8 cellular contexts compared by ENCODE assay signal in the genomic region with DNA sequence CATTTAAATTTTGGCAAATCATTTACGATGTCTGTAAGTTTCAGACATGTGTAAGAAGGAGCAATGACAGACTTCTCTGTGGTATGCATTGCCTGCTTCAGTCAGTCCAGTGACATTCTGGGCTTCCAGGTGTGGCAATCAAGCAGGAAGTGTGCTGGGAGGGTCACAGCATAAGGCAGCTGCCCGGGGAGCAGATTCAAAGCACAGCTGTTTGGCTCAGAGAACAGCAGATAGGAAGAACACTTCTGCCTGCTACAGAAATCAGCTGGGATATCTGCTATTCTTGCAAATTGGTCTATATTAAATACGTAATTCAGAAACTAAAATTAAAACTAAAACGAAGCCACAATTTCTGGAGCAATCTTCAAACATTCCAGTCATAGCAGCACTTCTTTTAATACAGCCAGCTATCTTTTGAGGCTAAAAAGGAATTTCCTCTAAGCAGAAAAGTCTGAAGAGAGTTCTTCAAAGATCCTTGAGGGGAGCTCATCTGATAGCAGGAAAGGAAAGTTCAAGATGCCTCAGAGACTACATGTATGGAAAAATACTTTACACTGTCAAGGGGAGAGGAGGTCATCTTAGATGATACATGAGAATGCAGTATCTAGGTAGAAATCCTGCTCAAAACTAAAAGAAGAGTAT. TPM values are rescaled to one million over a fixed set of nuclear protein-coding genes. Genes with fewer than 3 reads are reported as not detected.
DNase-seq lines count a peak whose midpoint lies in the region; ATAC-seq and TF ChIP-seq lines count a peak whose summit lies in the region.

No MANE protein-coding gene starts in this region.

- H3K36me3 ChIP-seq in lung (ENCODE audit: control insufficient read depth in 2 of 2, insufficient read depth in 2 of 2, low read length in 2 of 2) (no peaks in the 10 kb centered on the region), WERI-Rb-1 (no peaks in the 10 kb centered on the region)

- H3K4me3 ChIP-seq in lung (no peak overlapping the region), WERI-Rb-1 (ENCODE audit: low read depth, low read length) (no peak overlapping the region)

- peak overlapping the region in 1 of 2 donors; percentile 13 for H3K27ac ChIP-seq in lung (ENCODE audit: low read depth in 1 of 2, low read length in 1 of 2)
- no peak overlapping the region for H3K27ac ChIP-seq in WERI-Rb-1

- H3K27me3 ChIP-seq in lung (ENCODE audit: control insufficient read depth, insufficient read depth) (no peaks in the 10 kb centered on the region), WERI-Rb-1 (ENCODE audit: insufficient read depth, low read depth, severe bottlenecking) (no peaks in the 10 kb centered on the region)

- peaks cover 0 to 2% of the 10 kb centered on the region in 2 donors for H3K4me1 ChIP-seq in lung (ENCODE audit: control insufficient read depth in 2 of 2, insufficient read depth in 2 of 2, low read length in 2 of 2)

- DNase-seq in EL (peak; percentile 2), SKM-1 (lab: John Stamatoyannopoulos, UW; ENCODE audit: unreplicated experiment) (peak; percentile 26), lung (ENCODE audit: low spot score) (peak; percentile 36), G401 (ENCODE audit: low spot score) (no peak), WERI-Rb-1 (no peak)
- no peak for DNase-seq in activated T-cell treated with anti-CD3 and anti-CD28 coated beads, Interleukin-2, amount 50 U/mL, for 24 hours

- H3K9me3 ChIP-seq in lung (ENCODE audit: control insufficient read depth in 2 of 2, insufficient read depth in 1 of 2, low read length in 1 of 2): no peaks in the 10 kb centered on the region
- H3K9me3 ChIP-seq in WERI-Rb-1 (ENCODE audit: severe bottlenecking): no peaks in the 10 kb centered on the region

- no peaks in the 10 kb centered on the region for H3K36me3 Mint-ChIP-seq in activated T-cell treated with anti-CD3 and anti-CD28 coated beads, Interleukin-2, amount 50 U/mL, for 24 hours (ENCODE audit: low read depth)

- 7 to 21% methylated on average over 4 of the region's 4 CpGs for WGBS in lung, 2 donors

- in situ Hi-C loops in G401 (cut with HindIII; ENCODE audit: low sequenced_read_pairs): no loop called here

- no peak overlapping the region for H3K4me3 Mint-ChIP-seq in activated T-cell treated with anti-CD3 and anti-CD28 coated beads, Interleukin-2, amount 50 U/mL, for 24 hours

- H3K27me3 Mint-ChIP-seq in activated T-cell treated with anti-CD3 and anti-CD28 coated beads, Interleukin-2, amount 50 U/mL, for 24 hours: no peaks in the 10 kb centered on the region

- TF ChIP-seq CTCF in lung (IDR thresholded peaks at IDR 0.05; ENCODE audit: control extremely low read depth, extremely low read depth) (no peak), WERI-Rb-1 (IDR thresholded peaks at IDR 0.05; ENCODE audit: low read depth, low read length) (no peak)

- peaks cover 5% of the 10 kb centered on the region for H3K9me3 Mint-ChIP-seq in activated T-cell treated with anti-CD3 and anti-CD28 coated beads, Interleukin-2, amount 50 U/mL, for 24 hours

- ATAC-seq in GM19438 (IDR thresholded peaks at IDR 0.05; ENCODE audit: low read depth, unreplicated experiment) (peak; percentile 99), HG03342 (IDR thresholded peaks at IDR 0.05; ENCODE audit: unreplicated experiment) (peak; percentile 99), lung (ENCODE audit: insufficient read depth, low FRiP score) (peak; percentile 62)

- peaks cover 9% of the 10 kb centered on the region for H3K4me1 Mint-ChIP-seq in activated T-cell treated with anti-CD3 and anti-CD28 coated beads, Interleukin-2, amount 50 U/mL, for 24 hours (ENCODE audit: low read depth)

- no peak overlapping the region for H3K27ac Mint-ChIP-seq in activated T-cell treated with anti-CD3 and anti-CD28 coated beads, Interleukin-2, amount 50 U/mL, for 24 hours

RNA-seq across cellular contexts. Expression of a gene that starts 47.4 kb away (rescaled TPM):
- 10 to 100 TPM; 18.8 to 32.7 TPM for total RNA-seq in lung
- 1 to 10 TPM; 9.3 to 9.8 TPM for polyA plus RNA-seq in lung
- 12.4 and 22.1 TPM in 2 replicates for total RNA-seq in G401 (2014; rRNA removed; shearing (Covaris generic))

Comparison
In these comparisons a context has a peak if more than half of its experiments do, and no peak if none do; other contexts are left out.
1. DNase-seq: peak in EL (single experiment), SKM-1 (single experiment) and lung (single experiment); none in activated T-cell treated with anti-CD3 and anti-CD28 coated beads, Interleukin-2, amount 50 U/mL, for 24 hours (single experiment), G401 (single experiment) and WERI-Rb-1 (single experiment).
2. Peak in every context shown above with its lines, with median percentiles within 50 percentile points of each other: ATAC-seq.